Comparison of ENCODE assay signal across 7 cellular contexts in the genomic region with DNA sequence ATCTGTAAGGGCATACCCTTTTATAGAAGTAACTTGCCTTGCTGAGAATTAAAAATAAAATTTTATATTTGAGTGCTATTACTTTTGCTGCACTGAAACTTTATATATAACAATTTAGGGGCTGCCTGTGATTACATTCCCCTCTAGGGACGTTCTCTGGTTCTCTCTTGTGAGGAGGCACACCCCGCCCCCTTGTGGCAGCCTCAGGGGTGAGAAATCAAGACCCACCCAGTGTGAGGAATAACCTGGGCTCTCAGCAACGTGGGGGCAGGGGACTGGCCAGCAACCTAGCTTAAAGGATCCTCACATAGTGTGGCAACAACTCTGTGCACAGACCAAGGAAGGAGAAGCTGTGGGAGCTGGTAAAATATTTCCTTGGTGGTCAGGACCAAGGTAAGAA.
DNase-seq lines count a peak whose midpoint lies in the region; ATAC-seq and TF ChIP-seq lines count a peak whose summit lies in the region.

No MANE protein-coding gene starts in this region.

- H3K4me3 Mint-ChIP-seq in nephron progenitor cell = no peak overlapping the region

- peak; percentile 53 for TF ChIP-seq CTCF in GM12873 (IDR thresholded peaks at IDR 0.05; ENCODE audit: insufficient read depth, low read depth, low read length, missing control alignments)
- TF ChIP-seq CTCF in nephron progenitor cell (IDR thresholded peaks at IDR 0.05) = no peak

- peaks cover 42% of the 10 kb centered on the region for H3K4me1 Mint-ChIP-seq in nephron progenitor cell

- peaks cover 17% of the 10 kb centered on the region for H3K36me3 Mint-ChIP-seq in nephron progenitor cell (ENCODE audit: low read depth)

- H3K27me3 Mint-ChIP-seq in nephron progenitor cell (ENCODE audit: low read depth, poor library complexity) = peaks cover 5% of the 10 kb centered on the region

- DNase-seq in NCI-H69 (lab: John Stamatoyannopoulos, UW) (peak; percentile 26), nephron progenitor cell (peak; percentile 27), GM03348 (ENCODE audit: low spot score) (no peak)
- peak; percentile 63 for DNase-seq in activated naive CD4-positive, alpha-beta T cell treated with anti-CD3 and anti-CD28 coated beads, Interleukin-2, amount 50 U/mL, for 16 hours

- H3K27ac Mint-ChIP-seq in nephron progenitor cell = no peak overlapping the region

- H3K9me3 Mint-ChIP-seq in nephron progenitor cell = peaks cover 49% of the 10 kb centered on the region

- ATAC-seq in HG03378 (IDR thresholded peaks at IDR 0.05; ENCODE audit: unreplicated experiment) (no peak), GM21447 (IDR thresholded peaks at IDR 0.05; ENCODE audit: unreplicated experiment) (no peak)
